Comparison of ENCODE assay signal across 8 cellular contexts in genomic region chr12:98998697-98999299, GRCh38.
DNase-seq lines count a peak whose midpoint lies in the region; ATAC-seq and TF ChIP-seq lines count a peak whose summit lies in the region.

No MANE protein-coding gene starts in this region.

- peak; percentile 62 for TF ChIP-seq CTCF in cardiac fibroblast (IDR thresholded peaks at IDR 0.05; ENCODE audit: low read depth, low read length)
- peak; percentile 77 for TF ChIP-seq CTCF in liver (IDR thresholded peaks at IDR 0.05; ENCODE audit: low read depth, low read length, missing input control)

- peaks cover 0 to 3% (median 0%) of the 10 kb centered on the region in 4 donors for H3K27me3 ChIP-seq in liver (ENCODE audit: control insufficient read depth in 4 of 4, insufficient read depth in 4 of 4, low read length in 3 of 4)

- H3K9me3 ChIP-seq in liver (ENCODE audit: control insufficient read depth in 4 of 4, low read length in 3 of 4), result no peaks in the 10 kb centered on the region

- H3K4me3 ChIP-seq in cardiac fibroblast (replicated peaks in 1 of 2; ENCODE audit: low read depth in 2 of 2, low read length in 2 of 2), result no peak overlapping the region
- H3K4me3 ChIP-seq in liver (ENCODE audit: low read depth in 1 of 3, low read length in 3 of 3), result no peak overlapping the region

- H3K9ac ChIP-seq in liver (ENCODE audit: low read depth in 1 of 2, low read length in 2 of 2), result no peak overlapping the region

- WGBS in liver, result 21% methylated on average over 6 of the region's 6 CpGs

- H3K27ac ChIP-seq in liver (ENCODE audit: low read depth in 1 of 2, low read length in 2 of 2), result no peak overlapping the region

- DNase-seq in DMS 273 treated with DMSO at 0.1 percent for 48 hours (lab: John Stamatoyannopoulos, UW) (peak; percentile 10), GM19240 (ENCODE audit: insufficient read length, low spot score) (peak; percentile 6), NCI-H345 (lab: John Stamatoyannopoulos, UW) (peak; percentile 56), cardiac fibroblast (ENCODE audit: low read depth in 2 of 2) (peak; percentile 60 to 69)
- DNase-seq in stimulated activated CD4-positive, alpha-beta T cell treated with anti-CD3 and anti-CD28 coated beads, Interleukin-4, amount 100 ng/mL, for 1 hour, result no peak
- DNase-seq in activated naive CD4-positive, alpha-beta T cell treated with Interleukin-2 at 50 U/mL for 16 hours, result no peak

- no peaks in the 10 kb centered on the region for H3K36me3 ChIP-seq in liver (ENCODE audit: control insufficient read depth in 4 of 4, insufficient read depth in 3 of 4, low read depth in 1 of 4, low read length in 3 of 4)

- ATAC-seq in HG03175 (IDR thresholded peaks at IDR 0.05; ENCODE audit: unreplicated experiment), result peak; percentile 90

- TF ChIP-seq RAD21 in liver (IDR thresholded peaks at IDR 0.05), result peak; percentile 92 to 94

- H3K4me1 ChIP-seq in liver (ENCODE audit: control insufficient read depth in 4 of 4, insufficient read depth in 4 of 4, low read length in 3 of 4), result no peaks in the 10 kb centered on the region

TF ChIP-seq in liver, 16 proteins besides CTCF, POLR2A, EP300 and RAD21:
- TF ChIP-seq FOXA2 (IDR thresholded peaks at IDR 0.05) (no peak), ATF3 (IDR thresholded peaks at IDR 0.05) (no peak), NR2F2 (IDR thresholded peaks at IDR 0.05) (no peak), HNF4G (IDR thresholded peaks at IDR 0.05) (no peak), FOXA1 (IDR thresholded peaks at IDR 0.05) (no peak), REST (IDR thresholded peaks at IDR 0.05) (no peak), YY1 (IDR thresholded peaks at IDR 0.05) (no peak)

Comparison
In these comparisons a context has a peak if more than half of its experiments do, and no peak if none do; other contexts are left out.
1. DNase-seq: peak in DMS 273 treated with DMSO at 0.1 percent for 48 hours (single experiment), GM19240 (single experiment), NCI-H345 (single experiment) and cardiac fibroblast (2 of 2); none in stimulated activated CD4-positive, alpha-beta T cell treated with anti-CD3 and anti-CD28 coated beads, Interleukin-4, amount 100 ng/mL, for 1 hour (single experiment) and activated naive CD4-positive, alpha-beta T cell treated with Interleukin-2 at 50 U/mL for 16 hours (single experiment).